19 cellular contexts compared by ENCODE assay signal in the genomic region with DNA sequence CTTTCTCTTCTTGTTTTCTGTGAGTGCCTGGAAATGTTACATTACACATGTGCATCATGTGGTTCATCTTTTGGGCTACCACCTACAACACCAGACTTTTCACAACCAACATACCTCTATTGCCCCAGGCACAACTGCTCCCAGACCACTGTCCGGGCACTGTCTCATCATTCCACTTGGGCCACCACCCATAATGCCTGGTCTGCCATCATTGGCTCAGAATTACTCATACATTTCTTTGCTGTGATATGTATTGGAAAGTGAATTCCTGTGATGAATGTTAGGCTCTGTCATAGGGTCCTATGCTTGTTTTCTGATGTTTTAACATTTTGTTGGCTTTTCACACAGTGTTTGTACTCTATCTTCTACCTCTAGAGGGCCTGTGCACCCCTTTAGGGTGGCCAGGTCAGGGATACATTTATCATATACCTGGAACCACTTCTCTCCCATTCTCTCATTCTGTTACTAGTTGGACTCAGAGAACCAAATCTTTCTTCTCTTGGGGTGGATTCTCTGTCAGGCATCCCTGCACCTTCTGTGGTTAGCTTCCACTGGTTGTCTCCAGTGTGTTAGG.
DNase-seq lines count a peak whose midpoint lies in the region; ATAC-seq, FAIRE-seq and TF ChIP-seq lines count a peak whose summit lies in the region.
"Had no signal": no experiment of that assay in that cellular context is flagged by ENCODE, and none has a peak within 500 bp of the region (broad histone marks: within the 10 kb centered on the region; RNA-seq: fewer than 3 reads in every experiment).

No MANE protein-coding gene starts in this region.

- peak; percentile 48 to 49 for TF ChIP-seq RAD21 in H1 (IDR thresholded peaks at IDR 0.05 in 1 of 2, conservative IDR thresholded peaks at IDR 0.05 in 1 of 2; ENCODE audit: low read depth in 2 of 2, low read length in 2 of 2)

- no peaks in the 10 kb centered on the region for H3K27me3 ChIP-seq in H1 (replicated peaks in 1 of 4; ENCODE audit: control insufficient read depth in 3 of 4, extremely low read depth in 1 of 4, insufficient read depth in 3 of 4, low read length in 3 of 4)
- no peaks in the 10 kb centered on the region for H3K27me3 ChIP-seq in neural progenitor cell
- no peaks in the 10 kb centered on the region for H3K27me3 ChIP-seq in BE2C
- H3K27me3 ChIP-seq: transverse colon had no signal

- no peaks in the 10 kb centered on the region for H3K79me1 ChIP-seq in H1 (ENCODE audit: low read depth, low read length)

- no peak overlapping the region for H3K56ac ChIP-seq in H1 (replicated peaks; ENCODE audit: insufficient read length, low read depth, low read length)

- H3K4me3 Mint-ChIP-seq in neural progenitor cell: no peak overlapping the region

- no peak for TF ChIP-seq POLR2A in H1 (IDR thresholded peaks at IDR 0.05; ENCODE audit: control extremely low read depth in 1 of 2, low read depth in 2 of 2, low read length in 2 of 2)

- no peak overlapping the region for H2BK5ac ChIP-seq in H1 (ENCODE audit: low read depth, low read length)

- no peaks in the 10 kb centered on the region for H3K23me2 ChIP-seq in H1 (ENCODE audit: low read depth, low read length)

- no peak overlapping the region for H3K27ac Mint-ChIP-seq in neural progenitor cell
- H3K27ac Mint-ChIP-seq: activated T-helper 2 cell treated with anti-CD3 and anti-CD28 coated beads, Interferon-gamma antibody, Interleukin-2, Interleukin-4, amounts not matched to agents 10 μg/mL and 5 μg/mL and 100 μg/mL, durations not matched to agents 14 hours and 24 hours and 36 hours had no signal

- in situ Hi-C loops in GM13977 (cut with MboI; ENCODE audit: low pct_unique_long_range_greater_than_20kb, low sequenced_read_pairs, unreplicated experiment): no loop called here

- peaks cover 16% of the 10 kb centered on the region for H3K9me3 Mint-ChIP-seq in neural progenitor cell
- H3K9me3 Mint-ChIP-seq: activated T-helper 2 cell treated with anti-CD3 and anti-CD28 coated beads, Interferon-gamma antibody, Interleukin-2, Interleukin-4, amounts not matched to agents 10 μg/mL and 5 μg/mL and 100 μg/mL, durations not matched to agents 14 hours and 24 hours and 36 hours had no signal

- H3K27ac ChIP-seq in H1 (ENCODE audit: low read depth, low read length): no peak overlapping the region
- H3K27ac ChIP-seq in neural progenitor cell: no peak overlapping the region
- H3K27ac ChIP-seq: transverse colon had no signal

- DNase-seq in EH (ENCODE audit: low read depth) (peak; percentile 37), HS-27A (ENCODE audit: low read depth) (peak; percentile 36), H1 (ENCODE audit: low read depth in 1 of 2, low spot score in 2 of 2) (no peak), neural progenitor cell (ENCODE audit: low spot score) (no peak), NCI-H146 treated with DMSO at 0.1 percent for 48 hours (lab: John Stamatoyannopoulos, UW; ENCODE audit: unreplicated experiment) (no peak), BE2C (no peak), GM13977 (ENCODE audit: low spot score) (no peak)
- DNase-seq: dermis blood vessel endothelial cell; DND-41; hippocampal formation; midbrain; NCI-H1417 treated with DMSO at 0.1 percent for 48 hours; NCI-H69; stimulated activated CD4-positive, alpha-beta T cell treated with anti-CD3 and anti-CD28 coated beads, Interleukin-15, amount 100 ng/mL, for 24 hours; stimulated activated naive CD4-positive, alpha-beta T cell; T-helper 9 cell; transverse colon had no signal

- H3K14ac ChIP-seq in H1 (ENCODE audit: insufficient read length): no peak overlapping the region

- no peak overlapping the region for H3K4ac ChIP-seq in H1 (replicated peaks; ENCODE audit: insufficient read length, low read depth, low read length)

- H2BK20ac ChIP-seq in H1 (ENCODE audit: low read length): no peak overlapping the region

- no peak overlapping the region for H2BK12ac ChIP-seq in H1 (ENCODE audit: low read depth, low read length)

- H2AFZ ChIP-seq in H1 (ENCODE audit: low read length) (no peak overlapping the region), neural progenitor cell (replicated peaks) (no peak overlapping the region)

- no peaks in the 10 kb centered on the region for H3K4me1 ChIP-seq in H1 (replicated peaks in 1 of 4; ENCODE audit: control insufficient read depth in 3 of 4, insufficient read depth in 4 of 4, low read length in 3 of 4)
- peaks cover 12% of the 10 kb centered on the region for H3K4me1 ChIP-seq in neural progenitor cell
- no peaks in the 10 kb centered on the region for H3K4me1 ChIP-seq in BE2C
- H3K4me1 ChIP-seq: transverse colon had no signal

- no peak overlapping the region for H3K23ac ChIP-seq in H1 (ENCODE audit: insufficient read length)

- no peak overlapping the region for H3K4me2 ChIP-seq in H1 (ENCODE audit: insufficient read depth in 1 of 2, low read depth in 2 of 2, low read length in 2 of 2)
- no peak overlapping the region for H3K4me2 ChIP-seq in neural progenitor cell

- ATAC-seq in GM21528 (IDR thresholded peaks at IDR 0.05; ENCODE audit: low FRiP score, unreplicated experiment): no peak

- no peak for FAIRE-seq in H1 (lab: Jason Lieb, UNC)

- H2BK15ac ChIP-seq in H1 (ENCODE audit: low read length): no peak overlapping the region

- H3K18ac ChIP-seq in H1 (ENCODE audit: extremely low read depth, low read length): no peak overlapping the region

- CTCF ChIA-PET in H1 (lab: Charles Lee; ENCODE audit: partially characterized antibody): interaction anchor here (0.6 to 3.2 kb wide), 14 partner anchors 9 to 405 kb away, joined by 3 to 14 read pairs (median 4); no protein-coding TSS in a partner anchor

- TF ChIP-seq EP300 in H1 (IDR thresholded peaks at IDR 0.05; ENCODE audit: borderline replicate concordance in 1 of 2, low read depth in 2 of 2, low read length in 2 of 2): no peak

- WGBS in H1 (ENCODE audit: extremely low coverage in 1 of 2, insufficient coverage in 1 of 2, insufficient read length in 1 of 2, insufficient replicate concordance in 2 of 2, low coverage in 1 of 2, low lambda C conversion rate in 2 of 2, missing lambda C conversion rate in 1 of 2), 2 experiments: 87% methylated on average over 1 of the region's 1 CpG; no CpG with 5 or more reads in 1 of the 2 experiments

- H3K27me3 Mint-ChIP-seq in neural progenitor cell (ENCODE audit: insufficient read depth, low read depth): peaks cover 9% of the 10 kb centered on the region

- no peak overlapping the region for H3K9ac ChIP-seq in H1 (replicated peaks in 1 of 4; ENCODE audit: extremely low read depth in 1 of 4, low read depth in 3 of 4, low read length in 3 of 4)
- no peak overlapping the region for H3K9ac ChIP-seq in neural progenitor cell

- H2AK5ac ChIP-seq in H1 (ENCODE audit: low read depth, low read length): no peak overlapping the region

- no peak overlapping the region for H4K8ac ChIP-seq in H1 (ENCODE audit: extremely low read depth, insufficient read depth, low read length)

- no peak overlapping the region for H4K91ac ChIP-seq in H1 (replicated peaks; ENCODE audit: insufficient read length, low read length)

- no peaks in the 10 kb centered on the region for H3K36me3 ChIP-seq in H1 (ENCODE audit: control insufficient read depth in 2 of 4, insufficient read depth in 4 of 4, low read length in 3 of 4)
- H3K36me3 ChIP-seq in neural progenitor cell: no peaks in the 10 kb centered on the region
- no peaks in the 10 kb centered on the region for H3K36me3 ChIP-seq in BE2C
- H3K36me3 ChIP-seq: transverse colon had no signal

- H3K79me2 ChIP-seq in H1 (ENCODE audit: control insufficient read depth in 1 of 2, insufficient read depth in 2 of 2, low read length in 2 of 2): no peaks in the 10 kb centered on the region
- H3K79me2 ChIP-seq in neural progenitor cell (ENCODE audit: low read depth): no peaks in the 10 kb centered on the region

- TF ChIP-seq CTCF in H1 (IDR thresholded peaks at IDR 0.05; ENCODE audit: control extremely low read depth in 1 of 3, insufficient read depth in 1 of 3, low read depth in 1 of 3, low read length in 3 of 3) (peak in 2 of 3 experiments; percentile 24 to 43; a peak in 2 of 4 replicates), neural progenitor cell (IDR thresholded peaks at IDR 0.05) (peak; percentile 12), BE2C (IDR thresholded peaks at IDR 0.05; ENCODE audit: low read depth, low read length) (no peak), GM13977 (IDR thresholded peaks at IDR 0.05; ENCODE audit: extremely low read depth, insufficient read depth, missing control alignments) (no peak)

- H2BK120ac ChIP-seq in H1 (replicated peaks; ENCODE audit: low read depth, low read length): no peak overlapping the region

- peaks cover 10% of the 10 kb centered on the region for H3K4me1 Mint-ChIP-seq in neural progenitor cell

- H3K4me3 ChIP-seq in H1 (ENCODE audit: extremely low read depth in 1 of 4, insufficient read depth in 2 of 4, low read depth in 3 of 4, low read length in 4 of 4): no peak overlapping the region
- H3K4me3 ChIP-seq in neural progenitor cell: no peak overlapping the region
- H3K4me3 ChIP-seq in BE2C (ENCODE audit: low read depth, low read length): no peak overlapping the region
- H3K4me3 ChIP-seq: transverse colon had no signal

- H3K36me3 Mint-ChIP-seq in neural progenitor cell: peaks cover 2% of the 10 kb centered on the region

- H3F3A ChIP-seq in neural progenitor cell (ENCODE audit: low read depth): no peaks in the 10 kb centered on the region

- H3K9me3 ChIP-seq in H1 (ENCODE audit: insufficient read depth in 2 of 2, low read depth in 1 of 2, low read length in 1 of 2) (no peaks in the 10 kb centered on the region), neural progenitor cell (ENCODE audit: low read depth) (no peaks in the 10 kb centered on the region), BE2C (no peaks in the 10 kb centered on the region)
- H3K9me3 ChIP-seq: transverse colon had no signal

- H4K5ac ChIP-seq in H1 (ENCODE audit: insufficient read length, low read depth, low read length): no peak overlapping the region

- POLR2A ChIA-PET in H1 (lab: Charles Lee; ENCODE audit: partially characterized antibody): no interaction called here

- H4K20me1 ChIP-seq in H1 (replicated peaks in 1 of 2; ENCODE audit: control insufficient read depth in 1 of 2, insufficient read depth in 2 of 2, low read length in 2 of 2): no peaks in the 10 kb centered on the region
- no peaks in the 10 kb centered on the region for H4K20me1 ChIP-seq in neural progenitor cell (ENCODE audit: low read depth)

TF ChIP-seq in H1, 55 proteins besides CTCF, POLR2A, EP300 and RAD21 (continues in another document):
- TF ChIP-seq RBBP5 (IDR thresholded peaks at IDR 0.05; ENCODE audit: borderline replicate concordance, low read depth, low read length) (no peak), KDM5A (IDR thresholded peaks at IDR 0.05; ENCODE audit: low read length) (no peak), SIX5 (IDR thresholded peaks at IDR 0.05; ENCODE audit: low read depth, low read length) (no peak), EZH2 (IDR thresholded peaks at IDR 0.05; ENCODE audit: low read depth, low read length, severe bottlenecking) (no peak), SIN3A (conservative IDR thresholded peaks at IDR 0.05 in 1 of 2, IDR thresholded peaks at IDR 0.05 in 1 of 2; ENCODE audit: low read depth in 1 of 2, low read length in 2 of 2) (no peak), FOSL1 (IDR thresholded peaks at IDR 0.05; ENCODE audit: insufficient read depth, low read depth, low read length) (no peak), HDAC6 (IDR thresholded peaks at IDR 0.05; ENCODE audit: low read depth, low read length) (no peak), GABPA (IDR thresholded peaks at IDR 0.05; ENCODE audit: borderline replicate concordance, insufficient read depth, low read length) (no peak)

Comparison
In these comparisons a context has a peak if more than half of its experiments do, and no peak if none do; other contexts are left out.
1. DNase-seq: peak in EH (single experiment) and HS-27A (single experiment); none in H1 (0 of 2), neural progenitor cell (single experiment), NCI-H146 treated with DMSO at 0.1 percent for 48 hours (single experiment), BE2C (single experiment) and GM13977 (single experiment).
2. CTCF ChIP-seq: peak in H1 (2 of 3) and neural progenitor cell (single experiment); none in BE2C (single experiment) and GM13977 (single experiment).